In the genomic region with DNA sequence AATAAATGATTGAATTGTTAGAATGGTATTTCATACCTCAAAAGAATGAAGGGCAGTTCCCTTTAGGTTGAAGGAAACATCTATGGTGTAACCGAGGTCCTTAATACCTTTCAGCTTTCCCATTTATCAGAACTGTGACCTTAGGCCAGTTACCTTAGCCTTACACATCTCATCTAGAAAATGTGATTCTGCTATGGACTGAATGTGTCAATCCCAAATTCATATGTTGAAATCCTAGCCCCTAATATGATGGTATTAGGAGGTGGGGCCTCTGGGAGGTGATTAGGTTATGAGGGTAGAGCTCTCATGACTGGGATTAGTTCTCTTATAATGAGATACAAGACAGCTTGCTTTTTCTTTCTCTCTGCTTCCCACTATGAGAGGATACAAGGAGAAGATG, we compare ENCODE assay signal across 26 cellular contexts.
"Had no signal": no experiment of that assay in that cellular context is flagged by ENCODE, and none has a peak within 500 bp of the region (broad histone marks: within the 10 kb centered on the region; RNA-seq: fewer than 3 reads in every experiment).

No MANE protein-coding gene starts in this region.

- H3K9me3 ChIP-seq: esophagus squamous epithelium, heart right ventricle, mucosa of descending colon, prostate gland, right atrium auricular region, stomach, thyroid gland had no signal

- H2AFZ ChIP-seq: parathyroid adenoma had no signal

- H3K4me2 ChIP-seq: smooth muscle cell had no signal

- H3K79me2 ChIP-seq: parathyroid adenoma had no signal

- H3K27ac ChIP-seq: coronary artery, esophagus squamous epithelium, parathyroid adenoma, prostate gland, right atrium auricular region, stomach, thyroid gland had no signal

- ATAC-seq: heart right ventricle; mucosa of descending colon; natural killer cell treated with Interleukin-12 subunit alpha and Interleukin-12 subunit beta and Interleukin-15 and Interleukin-18, amount 100 ng/mL, for 72 hours; sciatic nerve had no signal

- H3K4me3 ChIP-seq: coronary artery, esophagus squamous epithelium, heart right ventricle, lung, mucosa of descending colon, prostate gland, right atrium auricular region, smooth muscle cell, stomach, thyroid gland had no signal

- DNase-seq: dermis blood vessel endothelial cell; effector memory CD4-positive, alpha-beta T cell; erythroblast; esophagus squamous epithelium; foreskin melanocyte; glutamatergic neuron; heart right ventricle; hypothalamus; mesenchymal stem cell; mucosa of descending colon; naive B cell; stimulated activated CD4-positive, alpha-beta T cell treated with anti-CD3 and anti-CD28 coated beads, Interleukin-12 subunit alpha, Interleukin-12 subunit beta, amount 100 ng/mL, for 4 hours; stimulated activated CD4-positive, alpha-beta T cell treated with anti-CD3 and anti-CD28 coated beads, Interleukin-1b, Interleukin-23, amount 100 ng/mL, for 48 hours; stimulated activated CD4-positive, alpha-beta T cell treated with anti-CD3 and anti-CD28 coated beads, Interleukin-4, amount 100 ng/mL, for 1 hour; stimulated activated CD8-positive, alpha-beta memory T cell treated with anti-CD3 and anti-CD28 coated beads, Interleukin-4, amount 100 ng/mL, for 48 hours; stimulated activated naive CD4-positive, alpha-beta T cell treated with Interleukin-2 at 50 U/mL for 16 hours; stomach; thyroid gland had no signal

- H3K4me1 ChIP-seq: parathyroid adenoma, prostate gland had no signal

- H3K36me3 ChIP-seq: esophagus squamous epithelium, heart right ventricle, prostate gland, right atrium auricular region, stomach, thyroid gland had no signal

- H3K27me3 ChIP-seq: esophagus squamous epithelium, heart right ventricle, right atrium auricular region, stomach, thyroid gland had no signal
